Comparison of ENCODE assay signal across 15 cellular contexts in genomic region chr4:22739933-22740332, GRCh38. TPM values are rescaled to one million over a fixed set of nuclear protein-coding genes. Genes with fewer than 3 reads are reported as not detected.
"Had no signal": no experiment of that assay in that cellular context is flagged by ENCODE, and none has a peak within 500 bp of the region (broad histone marks: within the 10 kb centered on the region; RNA-seq: fewer than 3 reads in every experiment).

No MANE protein-coding gene starts in this region.

- H3K4me1 ChIP-seq: adrenal gland, gastroesophageal sphincter, sigmoid colon had no signal

- DNase-seq: activated CD4-positive, alpha-beta T cell treated with anti-CD3 and anti-CD28 coated beads, Interleukin-2, amount 50 U/mL, for 1 hour; adrenal gland; erythroblast; islet precursor cell; sigmoid colon; spleen had no signal

- H3K36me3 ChIP-seq: adrenal gland, cardiac muscle cell, gastroesophageal sphincter, sigmoid colon, spleen, thoracic aorta had no signal

- H3K9me3 ChIP-seq: adrenal gland, gastroesophageal sphincter, sigmoid colon, thoracic aorta had no signal

- H3K27ac ChIP-seq: adrenal gland, cardiac muscle cell, gastroesophageal sphincter, hepatocyte, sigmoid colon, spleen, thoracic aorta had no signal

- H3K27me3 ChIP-seq: adrenal gland, cardiac muscle cell, gastroesophageal sphincter, hepatocyte, sigmoid colon, spleen had no signal

- H3K4me2 ChIP-seq: hepatocyte had no signal

- H3K4me3 ChIP-seq: adrenal gland, cardiac muscle cell, gastroesophageal sphincter, hepatocyte, sigmoid colon, spleen, thoracic aorta had no signal

- H2AFZ ChIP-seq: hepatocyte had no signal

RNA-seq across cellular contexts. Expression of gene GBA3, which starts 47.2 kb away (rescaled TPM):
- total RNA-seq: cardiac muscle cell, dermis microvascular lymphatic vessel endothelial cell, gastroesophageal sphincter, osteocyte, pulmonary artery endothelial cell, thoracic aorta, urinary bladder had no signal
- polyA plus RNA-seq: cardiac muscle cell, neural cell had no signal
